Comparison of ENCODE assay signal across 10 cellular contexts in the genomic region with DNA sequence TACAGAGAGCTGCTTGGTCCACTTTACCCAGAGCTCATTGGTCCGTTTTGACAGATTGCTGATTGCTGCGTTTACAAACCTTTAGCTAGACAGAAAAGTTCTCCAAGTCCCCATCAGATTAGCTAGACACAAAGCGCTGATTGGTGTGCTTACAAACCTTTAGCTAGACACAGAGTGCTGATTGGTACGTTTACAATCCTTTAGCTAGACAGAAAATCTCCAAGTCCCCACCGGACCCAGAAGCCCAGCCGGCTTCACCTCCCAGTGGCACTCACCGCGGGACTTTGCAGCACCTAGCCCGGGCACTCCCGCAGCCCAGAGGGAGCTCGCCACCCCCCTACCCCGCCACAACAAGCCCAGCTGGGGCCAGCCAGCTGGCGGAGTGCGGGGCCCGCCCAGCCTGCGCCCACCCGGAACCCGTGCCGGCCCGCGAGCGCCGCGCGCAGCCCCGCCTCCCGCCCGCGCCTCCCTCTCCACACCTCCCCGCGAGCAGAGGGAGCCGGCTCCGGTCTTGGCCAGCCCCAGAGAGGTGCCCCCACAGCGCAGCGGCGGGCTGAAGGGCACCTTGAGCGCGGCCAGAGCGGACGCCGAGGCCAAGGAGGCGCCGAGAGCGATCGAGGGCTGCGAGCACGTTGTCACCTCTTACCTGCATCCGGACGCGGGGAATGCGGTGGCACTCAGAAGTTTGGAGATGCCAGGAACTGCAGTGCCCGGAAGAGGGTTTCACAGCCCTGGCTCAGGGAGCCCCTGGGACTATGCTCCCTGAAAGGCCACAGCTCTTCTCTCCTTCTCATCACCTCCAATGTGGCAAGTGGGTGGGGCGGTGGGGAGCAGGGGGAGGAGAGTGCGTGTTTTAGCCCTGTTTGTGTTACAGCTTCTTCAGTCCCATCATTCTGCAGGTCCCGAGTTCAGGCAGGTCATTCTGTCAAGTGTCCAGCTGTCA.
DNase-seq lines count a peak whose midpoint lies in the region; FAIRE-seq and TF ChIP-seq lines count a peak whose summit lies in the region.
"Had no signal": no experiment of that assay in that cellular context is flagged by ENCODE, and none has a peak within 500 bp of the region (broad histone marks: within the 10 kb centered on the region; RNA-seq: fewer than 3 reads in every experiment).

No MANE protein-coding gene starts in this region.

- TF ChIP-seq CTCF in HFF-Myc (IDR thresholded peaks at IDR 0.05; ENCODE audit: low read depth, low read length, missing control alignments) (no peak), brain microvascular endothelial cell (IDR thresholded peaks at IDR 0.05; ENCODE audit: low read depth, low read length, missing control alignments) (no peak), D721Med (IDR thresholded peaks at IDR 0.05; ENCODE audit: insufficient read depth, missing control alignments) (no peak)

- in situ Hi-C loops in brain microvascular endothelial cell (cut with HindIII; ENCODE audit: low pct_ligation_motif_present, low sequenced_read_pairs): no loop called here

- no peaks in the 10 kb centered on the region for H3K36me3 ChIP-seq in brain microvascular endothelial cell (replicated peaks)
- no peaks in the 10 kb centered on the region for H3K36me3 ChIP-seq in stomach smooth muscle (ENCODE audit: control insufficient read depth in 2 of 2, insufficient read depth in 2 of 2, low read length in 2 of 2)

- no peaks in the 10 kb centered on the region for H3K27me3 ChIP-seq in brain microvascular endothelial cell (replicated peaks)
- no peaks in the 10 kb centered on the region for H3K27me3 ChIP-seq in stomach smooth muscle (ENCODE audit: control insufficient read depth in 1 of 2, insufficient read depth in 2 of 2, low read length in 2 of 2)

- no peak for DNase-seq in HFF-Myc (ENCODE audit: extremely low read depth, low read depth)
- peak; percentile 1 for DNase-seq in brain microvascular endothelial cell
- no peak for DNase-seq in HEK293T (ENCODE audit: extremely low spot score)
- DNase-seq in stimulated activated CD4-positive, alpha-beta T cell treated with anti-CD3 and anti-CD28 coated beads, Interleukin-4, amount 100 ng/mL, for 1 hour: no peak
- no peak for DNase-seq in NOMO-1 treated with dmso at 0.1 percent for 144 hours (lab: John Stamatoyannopoulos, UW; ENCODE audit: unreplicated experiment)
- no peak for DNase-seq in D721Med (ENCODE audit: insufficient read length, low spot score)
- DNase-seq: NCI-H1694 treated with DMSO at 0.1 percent for 48 hours, nephron progenitor cell had no signal

- CTCF ChIA-PET in HEK293T (lab: Yijun Ruan, JAX): no interaction called here

- POLR2A ChIA-PET in HEK293T (lab: Yijun Ruan, JAX): no interaction called here

- peaks cover 9% of the 10 kb centered on the region for H3K4me1 ChIP-seq in stomach smooth muscle (ENCODE audit: control insufficient read depth, insufficient read depth, low read length)

- H3K4me3 ChIP-seq in HFF-Myc (replicated peaks; ENCODE audit: low read depth, low read length) (peak overlapping the region; percentile 33), brain microvascular endothelial cell (ENCODE audit: low read depth, low read length) (peak overlapping the region; percentile 54), iPS-18c (ENCODE audit: insufficient read depth, low read depth, low read length) (peak overlapping the region; percentile 56), stomach smooth muscle (ENCODE audit: low read length in 2 of 2) (peak overlapping the region; percentile 78 to 85)

- H3K9ac ChIP-seq in stomach smooth muscle (ENCODE audit: low read length in 2 of 2): peak overlapping the region; percentile 29 to 65

- FAIRE-seq in D721Med (lab: Jason Lieb, UNC): no peak

- H3K9me3 ChIP-seq in iPS-18c (ENCODE audit: control insufficient read depth, insufficient read depth, low read length) (no peaks in the 10 kb centered on the region), stomach smooth muscle (ENCODE audit: control insufficient read depth in 2 of 2, low read length in 2 of 2) (no peaks in the 10 kb centered on the region)

- no peak overlapping the region for H3K27ac ChIP-seq in brain microvascular endothelial cell
- H3K27ac ChIP-seq in stomach smooth muscle (ENCODE audit: low read length): peak overlapping the region; percentile 24

TF ChIP-seq in HEK293T, 16 proteins besides CTCF, POLR2A, EP300 and RAD21:
- TF ChIP-seq FOXA1 (IDR thresholded peaks at IDR 0.05) (no peak), CTBP1 (IDR thresholded peaks at IDR 0.05; ENCODE audit: borderline replicate concordance) (no peak), ELF4 (IDR thresholded peaks at IDR 0.05) (no peak), FOXK2 (IDR thresholded peaks at IDR 0.05) (no peak), FOXM1 (IDR thresholded peaks at IDR 0.05; ENCODE audit: borderline replicate concordance) (no peak), TARDBP (IDR thresholded peaks at IDR 0.05) (no peak), L3MBTL2 (conservative IDR thresholded peaks at IDR 0.05) (no peak), SP1 (IDR thresholded peaks at IDR 0.05) (no peak), ZNF384 (IDR thresholded peaks at IDR 0.05) (no peak), LEF1 (IDR thresholded peaks at IDR 0.05; ENCODE audit: borderline replicate concordance) (no peak), NFRKB (IDR thresholded peaks at IDR 0.05) (no peak), ARNT (IDR thresholded peaks at IDR 0.05) (no peak), SUZ12 (IDR thresholded peaks at IDR 0.05) (no peak)
- TF ChIP-seq, protein P1, sequence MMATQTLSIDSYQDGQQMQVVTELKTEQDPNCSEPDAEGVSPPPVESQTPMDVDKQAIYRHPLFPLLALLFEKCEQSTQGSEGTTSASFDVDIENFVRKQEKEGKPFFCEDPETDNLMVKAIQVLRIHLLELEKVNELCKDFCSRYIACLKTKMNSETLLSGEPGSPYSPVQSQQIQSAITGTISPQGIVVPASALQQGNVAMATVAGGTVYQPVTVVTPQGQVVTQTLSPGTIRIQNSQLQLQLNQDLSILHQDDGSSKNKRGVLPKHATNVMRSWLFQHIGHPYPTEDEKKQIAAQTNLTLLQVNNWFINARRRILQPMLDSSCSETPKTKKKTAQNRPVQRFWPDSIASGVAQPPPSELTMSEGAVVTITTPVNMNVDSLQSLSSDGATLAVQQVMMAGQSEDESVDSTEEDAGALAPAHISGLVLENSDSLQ (IDR thresholded peaks at IDR 0.05): no peak
TF ChIP-seq in HEK293T: peak in this region for 0.
